16 cellular contexts compared by ENCODE assay signal in the genomic region with DNA sequence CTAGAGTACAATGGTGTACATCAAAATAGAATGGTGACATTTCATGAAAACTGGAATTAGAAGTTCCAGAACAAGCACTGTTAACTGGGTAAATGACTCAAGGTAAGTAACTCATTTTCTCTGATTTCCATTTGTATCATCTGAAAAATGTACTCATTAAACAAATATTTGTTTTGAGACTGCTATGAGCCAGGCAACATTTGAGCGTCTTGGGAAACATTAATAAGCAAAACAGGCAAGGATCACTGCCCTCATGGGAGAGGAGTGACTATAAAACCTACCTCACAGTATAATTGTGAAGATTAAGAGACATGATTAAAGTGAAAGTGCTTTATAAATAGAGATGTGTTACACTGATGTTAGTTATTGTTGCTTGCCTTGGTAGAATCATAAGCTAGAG.
A peak's percentile ranks its signal among the peaks of the same experiment; 100 is the strongest.
DNase-seq lines count a peak whose midpoint lies in the region; TF ChIP-seq lines count a peak whose summit lies in the region.
"Had no signal": no experiment of that assay in that cellular context is flagged by ENCODE, and none has a peak within 500 bp of the region (broad histone marks: within the 10 kb centered on the region; RNA-seq: fewer than 3 reads in every experiment).

No MANE protein-coding gene starts in this region.

- H3K4me1 Mint-ChIP-seq in osteocyte (ENCODE audit: unreplicated experiment): peaks cover 2% of the 10 kb centered on the region
- H3K4me1 Mint-ChIP-seq: CD14-positive monocyte; CD4-positive, alpha-beta memory T cell had no signal

- no peaks in the 10 kb centered on the region for H3K79me2 ChIP-seq in Loucy (ENCODE audit: insufficient read depth, low read length)

- H3K4me2 ChIP-seq in Loucy (ENCODE audit: low read depth, low read length, poor library complexity, severe bottlenecking): no peak overlapping the region
- H3K4me2 ChIP-seq: A549, BLaER1 had no signal

- TF ChIP-seq CTCF in Loucy (conservative IDR thresholded peaks at IDR 0.05; ENCODE audit: low read length) (no peak), VCaP (conservative IDR thresholded peaks at IDR 0.05) (no peak), osteocyte (IDR thresholded peaks at IDR 0.05) (no peak)

- H3K4me3 Mint-ChIP-seq in osteocyte (ENCODE audit: unreplicated experiment): no peak overlapping the region
- H3K4me3 Mint-ChIP-seq: CD14-positive monocyte; CD4-positive, alpha-beta memory T cell; H9 had no signal

- peak; percentile 0 for DNase-seq in epithelial cell of prostate (ENCODE audit: low read depth, low spot score)
- no peak for DNase-seq in osteocyte (ENCODE audit: extremely low spot score, unreplicated experiment)
- no peak for DNase-seq in cerebellar nuclear complex (lab: John Stamatoyannopoulos, UW)
- DNase-seq in NCI-H187 (lab: John Stamatoyannopoulos, UW): no peak
- no peak for DNase-seq in NCI-H1092 treated with DMSO at 0.1 percent for 48 hours (lab: John Stamatoyannopoulos, UW)
- DNase-seq: Calu3; CD4-positive, alpha-beta memory T cell; DMS79 treated with DMSO at 0.1 percent for 48 hours; GF-D8; H9 had no signal

- H3K9ac ChIP-seq in Loucy (ENCODE audit: low read depth, low read length, poor library complexity, severe bottlenecking) (no peak overlapping the region), subcutaneous abdominal adipose tissue (ENCODE audit: low read length in 5 of 5) (no peak overlapping the region)
- H3K9ac ChIP-seq: BLaER1 had no signal

- no peaks in the 10 kb centered on the region for H3K36me3 ChIP-seq in Loucy (ENCODE audit: insufficient read depth, low read length)
- no peaks in the 10 kb centered on the region for H3K36me3 ChIP-seq in subcutaneous abdominal adipose tissue (ENCODE audit: control insufficient read depth in 5 of 5, insufficient read depth in 5 of 5, low read length in 5 of 5)
- H3K36me3 ChIP-seq: BLaER1 had no signal

- H3K27me3 Mint-ChIP-seq in osteocyte (ENCODE audit: unreplicated experiment): peaks cover 14% of the 10 kb centered on the region
- H3K27me3 Mint-ChIP-seq: CD4-positive, alpha-beta memory T cell had no signal

- H3K27ac ChIP-seq in VCaP (peak overlapping the region; percentile 32; the same call in 1 of the 2 replicates), epithelial cell of prostate (no peak overlapping the region), subcutaneous abdominal adipose tissue (ENCODE audit: low read depth, low read length) (peak overlapping the region; percentile 25)
- H3K27ac ChIP-seq: A549, BLaER1 had no signal

- H3K4me3 ChIP-seq in Loucy (ENCODE audit: low read length, poor library complexity, severe bottlenecking) (no peak overlapping the region), subcutaneous abdominal adipose tissue (ENCODE audit: low read depth in 1 of 5, low read length in 5 of 5) (no peak overlapping the region)
- H3K4me3 ChIP-seq: A549, BLaER1 had no signal

- H3K9me2 ChIP-seq in Loucy (replicated peaks; ENCODE audit: low read depth, low read length): no peaks in the 10 kb centered on the region

- H3F3A ChIP-seq in Loucy (ENCODE audit: low read depth): no peaks in the 10 kb centered on the region

- H3K9me3 ChIP-seq in Loucy (ENCODE audit: insufficient read depth, low read depth, low read length) (no peaks in the 10 kb centered on the region), subcutaneous abdominal adipose tissue (ENCODE audit: control insufficient read depth in 5 of 5, low read length in 5 of 5) (no peaks in the 10 kb centered on the region)
- H3K9me3 ChIP-seq: A549, BLaER1 had no signal

- H3K27ac Mint-ChIP-seq in osteocyte (ENCODE audit: unreplicated experiment): no peak overlapping the region
- H3K27ac Mint-ChIP-seq: CD14-positive monocyte; CD4-positive, alpha-beta memory T cell; H9 had no signal

- H3K4me1 ChIP-seq in Loucy (ENCODE audit: insufficient read depth, low read length, poor library complexity, severe bottlenecking) (peaks cover 17% of the 10 kb centered on the region), subcutaneous abdominal adipose tissue (ENCODE audit: control insufficient read depth in 5 of 5, insufficient read depth in 5 of 5, low read length in 5 of 5) (peaks cover 0 to 3% (median 0%) of the 10 kb centered on the region in 5 donors)
- H3K4me1 ChIP-seq: A549, BLaER1 had no signal

- H3K36me3 Mint-ChIP-seq in osteocyte (ENCODE audit: unreplicated experiment): no peaks in the 10 kb centered on the region
- H3K36me3 Mint-ChIP-seq: CD14-positive monocyte; CD4-positive, alpha-beta memory T cell had no signal

- no peaks in the 10 kb centered on the region for H3K27me3 ChIP-seq in Loucy (ENCODE audit: insufficient read depth, low read length, poor library complexity, severe bottlenecking)
- no peaks in the 10 kb centered on the region for H3K27me3 ChIP-seq in subcutaneous abdominal adipose tissue (ENCODE audit: control insufficient read depth in 5 of 5, insufficient read depth in 4 of 5, low read length in 5 of 5)
- H3K27me3 ChIP-seq: BLaER1 had no signal

- peak overlapping the region; percentile 23; the same call in 1 of the 2 replicates for H2AFZ ChIP-seq in Loucy (ENCODE audit: low read length)

- H4K20me1 ChIP-seq in Loucy (ENCODE audit: insufficient read depth, low read length, poor library complexity, severe bottlenecking): no peaks in the 10 kb centered on the region
- H4K20me1 ChIP-seq: BLaER1 had no signal

- no peaks in the 10 kb centered on the region for H3K9me3 Mint-ChIP-seq in osteocyte (ENCODE audit: unreplicated experiment)
- H3K9me3 Mint-ChIP-seq: H9 had no signal
